Comparison of ENCODE assay signal across 26 cellular contexts in genomic region chr3:131158434-131158833, GRCh38.
"Had no signal": no experiment of that assay in that cellular context is flagged by ENCODE, and none has a peak within 500 bp of the region (broad histone marks: within the 10 kb centered on the region; RNA-seq: fewer than 3 reads in every experiment).

No MANE protein-coding gene starts in this region.

- H3K27me3 ChIP-seq: brain microvascular endothelial cell, cardiac muscle cell, SJSA1 had no signal

- H3K4me1 ChIP-seq: SJSA1 had no signal

- H3K4me3 Mint-ChIP-seq: activated CD8-positive, alpha-beta T cell treated with anti-CD3 and anti-CD28 coated beads, Interleukin-2, amount 10 ng/mL, durations not matched to agents 7 days and 5 days; activated naive CD8-positive, alpha-beta T cell; activated T-helper 1 cell treated with anti-CD3 and anti-CD28 coated beads, Interleukin-12 subunit alpha, Interleukin-12 subunit beta, Interleukin-2, Interleukin-4 antibody, amounts not matched to agents 30 ng/mL and 10 ng/mL and 1 ng/mL, durations not matched to agents 14 hours and 24 hours and 36 hours; T-helper 2 cell treated with Interferon-gamma antibody and Interleukin-4, amounts not matched to agents 5 μg/mL and 100 μg/mL, for 36 hours had no signal

- H3K27ac ChIP-seq: brain microvascular endothelial cell, cardiac muscle cell, SJSA1 had no signal

- DNase-seq: activated CD4-positive, alpha-beta T cell treated with anti-CD3 and anti-CD28 coated beads for 4 hours; activated CD8-positive, alpha-beta memory T cell treated with anti-CD3 and anti-CD28 coated beads, Interleukin-2, amount 50 U/mL, for 48 hours; activated CD8-positive, alpha-beta T cell treated with anti-CD3 and anti-CD28 coated beads, Interleukin-2, amount 10 ng/mL, durations not matched to agents 7 days and 5 days; activated effector memory CD4-positive, alpha-beta T cell treated with Interleukin-2 at 50 U/mL for 16 hours; activated naive CD4-positive, alpha-beta T cell treated with Interleukin-2 at 50 U/mL for 16 hours; activated T-cell treated with anti-CD3 and anti-CD28 coated beads, Interleukin-2, amount 50 U/mL, for 1 hour; amygdala; brain microvascular endothelial cell; Kasumi-1; NCI-H1048; NCI-H146; NCI-H187 treated with DMSO at 0.1 percent for 48 hours; NCI-H2081 treated with DMSO at 0.1 percent for 48 hours; NCI-H446; NCI-H524; SHP77; SW 1271 had no signal

- H3K27ac Mint-ChIP-seq: activated CD8-positive, alpha-beta T cell treated with anti-CD3 and anti-CD28 coated beads, Interleukin-2, amount 10 ng/mL, durations not matched to agents 7 days and 5 days; activated naive CD8-positive, alpha-beta T cell; activated T-helper 1 cell treated with anti-CD3 and anti-CD28 coated beads, Interleukin-12 subunit alpha, Interleukin-12 subunit beta, Interleukin-2, Interleukin-4 antibody, amounts not matched to agents 30 ng/mL and 10 ng/mL and 1 ng/mL, durations not matched to agents 14 hours and 24 hours and 36 hours; T-helper 2 cell treated with Interferon-gamma antibody and Interleukin-4, amounts not matched to agents 5 μg/mL and 100 μg/mL, for 36 hours had no signal

- ATAC-seq: activated CD4-positive, CD25-positive, alpha-beta regulatory T cell treated with anti-CD3 and anti-CD28 coated beads, Interleukin-2, amount 50 U/mL, for 24 hours; activated CD8-positive, alpha-beta T cell treated with anti-CD3 and anti-CD28 coated beads, Interleukin-2, amount 10 ng/mL, durations not matched to agents 7 days and 5 days; K562; SK-N-SH treated with all-trans-retinoic acid at 6 μM for 48 hours had no signal

- H3K4me3 ChIP-seq: cardiac muscle cell, K562, SJSA1 had no signal

- H3K9me3 ChIP-seq: SJSA1 had no signal

- FAIRE-seq: K562, RCC 7860 had no signal

- H3K36me3 ChIP-seq: brain microvascular endothelial cell, cardiac muscle cell, SJSA1 had no signal

- H3K27me3 Mint-ChIP-seq: activated naive CD8-positive, alpha-beta T cell had no signal

- H3K9me3 Mint-ChIP-seq: activated T-helper 1 cell treated with anti-CD3 and anti-CD28 coated beads, Interleukin-12 subunit alpha, Interleukin-12 subunit beta, Interleukin-2, Interleukin-4 antibody, amounts not matched to agents 30 ng/mL and 10 ng/mL and 1 ng/mL, durations not matched to agents 14 hours and 24 hours and 36 hours; T-helper 2 cell treated with Interferon-gamma antibody and Interleukin-4, amounts not matched to agents 5 μg/mL and 100 μg/mL, for 36 hours had no signal
